8 cellular contexts compared by ENCODE assay signal in the genomic region with DNA sequence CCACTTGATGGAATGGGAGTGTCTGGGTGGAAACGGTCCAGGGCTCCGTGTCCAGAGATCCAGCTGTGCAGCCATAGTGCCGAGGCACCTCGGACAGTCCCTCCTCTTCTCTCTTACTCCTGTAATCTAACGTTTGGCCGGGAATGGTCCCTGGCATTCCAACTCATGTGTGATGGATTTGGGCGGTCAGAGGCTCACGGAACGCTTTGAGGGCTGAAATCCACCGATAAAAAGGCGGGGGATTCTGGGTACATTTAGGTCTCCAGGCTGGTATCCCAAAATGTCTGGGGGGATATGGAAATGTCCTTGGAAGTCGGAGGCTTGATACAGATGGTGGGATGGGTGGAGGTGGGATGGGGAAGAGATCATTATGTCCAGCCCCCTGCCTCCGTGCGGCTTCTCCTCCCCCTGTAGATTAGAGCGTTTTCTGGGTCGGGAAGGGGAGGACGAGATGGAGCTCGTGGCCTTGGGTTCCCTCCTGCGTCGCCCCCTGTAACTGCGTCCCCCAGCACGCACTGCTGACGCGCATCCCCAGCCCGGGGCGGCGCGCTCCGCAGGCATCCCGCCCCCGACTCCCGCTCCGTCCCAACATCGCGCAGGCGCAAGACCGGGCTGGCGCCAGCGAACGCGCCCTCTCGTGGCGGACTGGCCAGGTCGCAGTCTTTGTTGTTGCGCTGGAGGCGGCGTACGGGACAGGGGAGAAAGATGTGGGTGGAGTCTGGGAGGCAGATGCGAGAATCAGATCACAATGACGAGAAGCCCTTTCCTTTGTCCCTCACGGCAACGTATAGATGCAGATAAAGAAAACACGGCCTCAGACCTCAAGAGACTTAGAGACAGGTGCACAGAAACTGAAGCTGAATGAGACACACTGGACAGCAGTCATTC. TPM values are rescaled to one million over a fixed set of nuclear protein-coding genes. Genes with fewer than 3 reads are reported as not detected.
DNase-seq lines count a peak whose midpoint lies in the region; ATAC-seq lines count a peak whose summit lies in the region.

No MANE protein-coding gene starts in this region.

- peaks cover 0 to 5% (median 0%) of the 10 kb centered on the region in 7 donors for H3K9me3 Mint-ChIP-seq in CD4-positive, CD25-positive, alpha-beta regulatory T cell
- no peaks in the 10 kb centered on the region for H3K9me3 Mint-ChIP-seq in activated CD4-positive, alpha-beta memory T cell treated with anti-CD3 and anti-CD28 coated beads for 36 hours

- intact Hi-C loops in activated CD4-positive, alpha-beta memory T cell treated with anti-CD3 and anti-CD28 coated beads for 36 hours (cut with micrococcal nuclease): loop anchor here (1.0 to 2.0 kb wide), 5 partner anchors 10 to 67 kb away; no protein-coding TSS in a partner anchor

- H3K27ac Mint-ChIP-seq in CD4-positive, CD25-positive, alpha-beta regulatory T cell: peak overlapping the region; percentile 62 to 84 (median 80)
- H3K27ac Mint-ChIP-seq in activated CD4-positive, alpha-beta memory T cell treated with anti-CD3 and anti-CD28 coated beads for 36 hours: peak overlapping the region; percentile 91

- H3K4me3 Mint-ChIP-seq in CD4-positive, CD25-positive, alpha-beta regulatory T cell: peak overlapping the region; percentile 31 to 90 (median 60)
- H3K4me3 Mint-ChIP-seq in activated CD4-positive, alpha-beta memory T cell treated with anti-CD3 and anti-CD28 coated beads for 36 hours: peak overlapping the region; percentile 79

- peak overlapping the region; percentile 80 for H3K4me3 ChIP-seq in CD4-positive, CD25-positive, alpha-beta regulatory T cell (ENCODE audit: low read depth, low read length)

- ATAC-seq in CD4-positive, CD25-positive, alpha-beta regulatory T cell (ENCODE audit: low read depth in 2 of 2): peak; percentile 94 to 97
- peak; percentile 83 for ATAC-seq in GM19395 (IDR thresholded peaks at IDR 0.05; ENCODE audit: unreplicated experiment)

- H3K36me3 Mint-ChIP-seq in CD4-positive, CD25-positive, alpha-beta regulatory T cell: no peaks in the 10 kb centered on the region
- H3K36me3 Mint-ChIP-seq in activated CD4-positive, alpha-beta memory T cell treated with anti-CD3 and anti-CD28 coated beads for 36 hours: no peaks in the 10 kb centered on the region

- peaks cover 22% of the 10 kb centered on the region for H3K4me1 ChIP-seq in CD4-positive, CD25-positive, alpha-beta regulatory T cell (ENCODE audit: control insufficient read depth, insufficient read depth, low read length, poor library complexity, severe bottlenecking)

- no peaks in the 10 kb centered on the region for H3K27me3 ChIP-seq in CD4-positive, CD25-positive, alpha-beta regulatory T cell (ENCODE audit: control insufficient read depth, insufficient read depth, low read length)

- H3K27ac ChIP-seq in CD4-positive, CD25-positive, alpha-beta regulatory T cell (ENCODE audit: insufficient read depth, low read length, poor library complexity, severe bottlenecking): peak overlapping the region; percentile 34

- no peaks in the 10 kb centered on the region for H3K9me3 ChIP-seq in CD4-positive, CD25-positive, alpha-beta regulatory T cell (ENCODE audit: control insufficient read depth in 2 of 2, low read length in 2 of 2)

- DNase-seq in CD4-positive, CD25-positive, alpha-beta regulatory T cell: peak; percentile 90 to 94 (median 91)
- peak; percentile 100 for DNase-seq in HPDE6-E6E7 (ENCODE audit: extremely low spot score)
- peak; percentile 76 for DNase-seq in NCI-H82 treated with DMSO at 0.1 percent for 48 hours (lab: John Stamatoyannopoulos, UW; ENCODE audit: unreplicated experiment)
- DNase-seq in activated CD4-positive, alpha-beta memory T cell treated with anti-CD3 and anti-CD28 coated beads for 36 hours: peak; percentile 98
- DNase-seq in ecto neural progenitor cell (ENCODE audit: low spot score): peak; percentile 99
- DNase-seq in lung microvascular endothelial cell (ENCODE audit: low read depth in 2 of 2): peak; percentile 89 to 94
- DNase-seq in stimulated activated CD4-positive, alpha-beta T cell treated with anti-CD3 and anti-CD28 coated beads, TNF-alpha, amount 100 ng/mL, for 24 hours (ENCODE audit: low read depth in 3 of 3): peak; percentile 92 to 95 (median 92)

- H3K36me3 ChIP-seq in CD4-positive, CD25-positive, alpha-beta regulatory T cell (ENCODE audit: control insufficient read depth, insufficient read depth, low read length): no peaks in the 10 kb centered on the region

- CTCF ChIA-PET in activated CD4-positive, alpha-beta memory T cell treated with anti-CD3 and anti-CD28 coated beads for 36 hours (lab: Charles Lee): interaction anchor here (0.6 to 2.8 kb wide), 29 partner anchors 9 to 236 kb away, joined by 3 to 82 read pairs (median 5); partner anchors contain the start of genes LRRC59, PDK2, PPP1R9B and SAMD14

- H3K27me3 Mint-ChIP-seq in CD4-positive, CD25-positive, alpha-beta regulatory T cell: peaks cover 9% of the 10 kb centered on the region
- H3K27me3 Mint-ChIP-seq in activated CD4-positive, alpha-beta memory T cell treated with anti-CD3 and anti-CD28 coated beads for 36 hours: no peaks in the 10 kb centered on the region

- peaks cover 10 to 36% (median 22%) of the 10 kb centered on the region in 4 donors for H3K4me1 Mint-ChIP-seq in CD4-positive, CD25-positive, alpha-beta regulatory T cell
- H3K4me1 Mint-ChIP-seq in activated CD4-positive, alpha-beta memory T cell treated with anti-CD3 and anti-CD28 coated beads for 36 hours (ENCODE audit: low read depth): peaks cover 33% of the 10 kb centered on the region

- POLR2A ChIA-PET in activated CD4-positive, alpha-beta memory T cell treated with anti-CD3 and anti-CD28 coated beads for 36 hours (lab: Charles Lee): interaction anchor here (0.8 to 2.8 kb wide), 6 partner anchors 9 to 171 kb away, joined by 3 to 19 read pairs (median 3); no protein-coding TSS in a partner anchor

RNA-seq across cellular contexts. Expression of gene SGCA, which starts 4.5 kb away (rescaled TPM):
- total RNA-seq in CD4-positive, CD25-positive, alpha-beta regulatory T cell: not detected
- polyA plus RNA-seq in CD4-positive, CD25-positive, alpha-beta regulatory T cell: not detected
- total RNA-seq in activated CD4-positive, alpha-beta memory T cell treated with anti-CD3 and anti-CD28 coated beads for 36 hours: under 1 TPM in 1 of 2 experiments, not detected in 1; 0.59 TPM
- total RNA-seq in lung microvascular endothelial cell: not detected in 2 replicates

RNA-seq across cellular contexts. Expression of gene PPP1R9B, which starts 10.8 kb away (rescaled TPM):
- total RNA-seq in CD4-positive, CD25-positive, alpha-beta regulatory T cell: 85.4 TPM
- polyA plus RNA-seq in CD4-positive, CD25-positive, alpha-beta regulatory T cell: under 1 TPM; 0.41 to 0.55 (median 0.44) TPM
- total RNA-seq in activated CD4-positive, alpha-beta memory T cell treated with anti-CD3 and anti-CD28 coated beads for 36 hours: 10 to 100 TPM; 84.3 to 86.1 TPM
- 16.1 and 25.8 TPM in 2 replicates for total RNA-seq in lung microvascular endothelial cell

RNA-seq across cellular contexts. Expression of gene SAMD14, which starts 31.3 kb away (rescaled TPM):
- 0.96 TPM for total RNA-seq in CD4-positive, CD25-positive, alpha-beta regulatory T cell
- under 1 TPM in 1 of 4 donors, not detected in 3; 0.09 TPM for polyA plus RNA-seq in CD4-positive, CD25-positive, alpha-beta regulatory T cell
- 1 to 10 TPM; 3.4 to 3.7 TPM for total RNA-seq in activated CD4-positive, alpha-beta memory T cell treated with anti-CD3 and anti-CD28 coated beads for 36 hours
- total RNA-seq in lung microvascular endothelial cell: 3.2 and 3.5 TPM in 2 replicates

RNA-seq across cellular contexts. Expression of gene COL1A1, which starts 40.2 kb away (rescaled TPM):
- total RNA-seq in CD4-positive, CD25-positive, alpha-beta regulatory T cell: 26.2 TPM
- polyA plus RNA-seq in CD4-positive, CD25-positive, alpha-beta regulatory T cell: not detected
- total RNA-seq in activated CD4-positive, alpha-beta memory T cell treated with anti-CD3 and anti-CD28 coated beads for 36 hours: 1 to 10 TPM; 2.3 to 3.7 TPM
- total RNA-seq in lung microvascular endothelial cell: 7.2 and 12.5 TPM in 2 replicates

Comparison
In these comparisons a context has a peak if more than half of its experiments do, and no peak if none do; other contexts are left out.
1. Peak in every context shown above with its lines: DNase-seq, ATAC-seq, H3K4me3 ChIP-seq and H3K27ac ChIP-seq.